In genomic region chr13:99307648-99308339, GRCh38 we compare ENCODE assay signal across 8 cellular contexts. TPM values are rescaled to one million over a fixed set of nuclear protein-coding genes. Genes with fewer than 3 reads are reported as not detected.
DNase-seq lines count a peak whose midpoint lies in the region; ATAC-seq, FAIRE-seq and TF ChIP-seq lines count a peak whose summit lies in the region.

No MANE protein-coding gene starts in this region.

- H3K4me3 Mint-ChIP-seq in stimulated activated naive CD8-positive, alpha-beta T cell treated with anti-CD3 and anti-CD28 coated beads, Interleukin-15, amount 100 ng/mL, for 72 hours = peak overlapping the region; percentile 68 to 83

- H3K27ac ChIP-seq in liver (ENCODE audit: low read depth in 1 of 2, low read length in 2 of 2) = peak overlapping the region; percentile 7 to 48

- H3K9ac ChIP-seq in liver (ENCODE audit: low read depth in 1 of 2, low read length in 2 of 2) = peak overlapping the region in 1 of 2 donors; percentile 14

- peaks cover 0 to 2% (median 0%) of the 10 kb centered on the region in 4 donors for H3K36me3 ChIP-seq in liver (ENCODE audit: control insufficient read depth in 4 of 4, insufficient read depth in 3 of 4, low read depth in 1 of 4, low read length in 3 of 4)

- no peaks in the 10 kb centered on the region for H3K27me3 ChIP-seq in liver (ENCODE audit: control insufficient read depth in 4 of 4, insufficient read depth in 4 of 4, low read length in 3 of 4)

- no peak overlapping the region for H3K4me3 ChIP-seq in liver (ENCODE audit: low read depth in 1 of 3, low read length in 3 of 3)

- H3K4me1 ChIP-seq in liver (ENCODE audit: control insufficient read depth in 4 of 4, insufficient read depth in 4 of 4, low read length in 3 of 4) = peaks cover 0 to 3% (median 0%) of the 10 kb centered on the region in 4 donors

- H3K27ac Mint-ChIP-seq in stimulated activated naive CD8-positive, alpha-beta T cell treated with anti-CD3 and anti-CD28 coated beads, Interleukin-15, amount 100 ng/mL, for 72 hours = peak overlapping the region; percentile 91 to 94

- DNase-seq in DMS79 treated with DMSO at 0.1 percent for 48 hours (lab: John Stamatoyannopoulos, UW) (peak; percentile 17), RCC 7860 (ENCODE audit: low spot score) (peak; percentile 75), amniotic epithelial cell (ENCODE audit: low read depth) (peak; percentile 89), OCI-M2 (lab: John Stamatoyannopoulos, UW; ENCODE audit: unreplicated experiment) (no peak), mesenteric fat pad (ENCODE audit: low spot score) (no peak)
- DNase-seq in stimulated activated naive CD8-positive, alpha-beta T cell treated with anti-CD3 and anti-CD28 coated beads, Interleukin-15, amount 100 ng/mL, for 72 hours = peak; percentile 36 to 79

- FAIRE-seq in RCC 7860 (lab: Jason Lieb, UNC) = peak; percentile 50

- TF ChIP-seq RAD21 in liver (IDR thresholded peaks at IDR 0.05) = no peak

- ATAC-seq in HG02588 (IDR thresholded peaks at IDR 0.05; ENCODE audit: unreplicated experiment) = peak; percentile 39
- peak; percentile 93 for ATAC-seq in stimulated activated naive CD8-positive, alpha-beta T cell treated with anti-CD3 and anti-CD28 coated beads, Interleukin-15, amount 100 ng/mL, for 72 hours

- H3K9me3 Mint-ChIP-seq in stimulated activated naive CD8-positive, alpha-beta T cell treated with anti-CD3 and anti-CD28 coated beads, Interleukin-15, amount 100 ng/mL, for 72 hours = no peaks in the 10 kb centered on the region

- peaks cover 96% of the 10 kb centered on the region for H3K4me1 Mint-ChIP-seq in stimulated activated naive CD8-positive, alpha-beta T cell treated with anti-CD3 and anti-CD28 coated beads, Interleukin-15, amount 100 ng/mL, for 72 hours

- TF ChIP-seq CTCF in liver (IDR thresholded peaks at IDR 0.05; ENCODE audit: low read depth, low read length, missing input control) = no peak

- H3K27me3 Mint-ChIP-seq in stimulated activated naive CD8-positive, alpha-beta T cell treated with anti-CD3 and anti-CD28 coated beads, Interleukin-15, amount 100 ng/mL, for 72 hours = no peaks in the 10 kb centered on the region

- 75% methylated on average over 6 of the region's 6 CpGs for WGBS in liver

- H3K9me3 ChIP-seq in liver (ENCODE audit: control insufficient read depth in 4 of 4, low read length in 3 of 4) = no peaks in the 10 kb centered on the region

TF ChIP-seq in liver, 16 proteins besides CTCF, POLR2A, EP300 and RAD21:
- TF ChIP-seq FOXA2 (IDR thresholded peaks at IDR 0.05) (no peak), YY1 (IDR thresholded peaks at IDR 0.05) (no peak), REST (IDR thresholded peaks at IDR 0.05) (no peak), ATF3 (IDR thresholded peaks at IDR 0.05) (no peak), RXRA (IDR thresholded peaks at IDR 0.05) (peak in 1 of 2 donors; percentile 32)

RNA-seq across cellular contexts. Expression of gene GPR183, which starts 0.6 kb away (rescaled TPM):
- total RNA-seq in liver = 1 to 10 TPM; 1.8 to 4.0 TPM
- 1 to 10 TPM in 1 of 2 donors, under 1 TPM in 1; 0.89 to 4.3 TPM for polyA plus RNA-seq in liver
- total RNA-seq in mesenteric fat pad = 32.6 TPM

RNA-seq across cellular contexts. Expression of gene GPR18, which starts 49.6 kb away (rescaled TPM):
- under 1 TPM; 0.25 to 0.56 TPM for total RNA-seq in liver
- 1 to 10 TPM in 1 of 2 donors, under 1 TPM in 1; 0.13 to 1.0 TPM for polyA plus RNA-seq in liver
- total RNA-seq in mesenteric fat pad = not detected

Comparison
In these comparisons a context has a peak if more than half of its experiments do, and no peak if none do; other contexts are left out.
1. DNase-seq: peak in DMS79 treated with DMSO at 0.1 percent for 48 hours (single experiment), RCC 7860 (single experiment), amniotic epithelial cell (single experiment) and stimulated activated naive CD8-positive, alpha-beta T cell treated with anti-CD3 and anti-CD28 coated beads, Interleukin-15, amount 100 ng/mL, for 72 hours (2 of 2); none in OCI-M2 (single experiment) and mesenteric fat pad (single experiment).